ENCODE assay signal across 24 cellular contexts in genomic region chr19:1630012-1630411, GRCh38.
"Had no signal": no experiment of that assay in that cellular context is flagged by ENCODE, and none has a peak within 500 bp of the region (broad histone marks: within the 10 kb centered on the region; RNA-seq: fewer than 3 reads in every experiment).

No MANE protein-coding gene starts in this region.

- H3K9me3 ChIP-seq: ovary, psoas muscle, thyroid gland had no signal

- H2AFZ ChIP-seq: neural progenitor cell had no signal

- H3K4me3 ChIP-seq: coronary artery, neural progenitor cell, ovary, psoas muscle, smooth muscle cell, thyroid gland had no signal

- ATAC-seq: naive thymus-derived CD4-positive, alpha-beta T cell; psoas muscle; sciatic nerve; stimulated activated naive CD8-positive, alpha-beta T cell treated with anti-CD3 and anti-CD28 coated beads, Interleukin-15, amount 100 ng/mL, for 72 hours had no signal

- H3K4me1 ChIP-seq: neural progenitor cell, psoas muscle, thyroid gland had no signal

- H3K27me3 ChIP-seq: neural progenitor cell, ovary, thyroid gland had no signal

- H3K9ac ChIP-seq: neural progenitor cell had no signal

- H3K4me2 ChIP-seq: neural progenitor cell, smooth muscle cell had no signal

- H3K27ac ChIP-seq: coronary artery, neural progenitor cell, ovary, psoas muscle, thyroid gland had no signal

- DNase-seq: dermis blood vessel endothelial cell; hypothalamus; immature natural killer cell; islet precursor cell; kidney glomerular epithelial cell; mesenchymal stem cell; midbrain; naive thymus-derived CD4-positive, alpha-beta T cell; nucleus accumbens; ovary; posterior cingulate gyrus; retina; stimulated activated CD4-positive, alpha-beta T cell treated with anti-CD3 and anti-CD28 coated beads, Interleukin-12 subunit alpha, Interleukin-12 subunit beta, amount 100 ng/mL, for 4 hours; stimulated activated CD4-positive, alpha-beta T cell treated with anti-CD3 and anti-CD28 coated beads, Interleukin-1b, Interleukin-23, amount 100 ng/mL, for 48 hours; stimulated activated CD4-positive, alpha-beta T cell treated with anti-CD3 and anti-CD28 coated beads, Interleukin-4, amount 100 ng/mL, for 1 hour; stimulated activated CD8-positive, alpha-beta memory T cell treated with anti-CD3 and anti-CD28 coated beads, Interleukin-4, amount 100 ng/mL, for 48 hours; stimulated activated naive CD4-positive, alpha-beta T cell; stimulated activated naive CD8-positive, alpha-beta T cell treated with anti-CD3 and anti-CD28 coated beads, Interleukin-15, amount 100 ng/mL, for 72 hours; thyroid gland had no signal

- H3K36me3 ChIP-seq: neural progenitor cell, ovary had no signal
